Comparison of ENCODE assay signal across 15 cellular contexts in the genomic region with DNA sequence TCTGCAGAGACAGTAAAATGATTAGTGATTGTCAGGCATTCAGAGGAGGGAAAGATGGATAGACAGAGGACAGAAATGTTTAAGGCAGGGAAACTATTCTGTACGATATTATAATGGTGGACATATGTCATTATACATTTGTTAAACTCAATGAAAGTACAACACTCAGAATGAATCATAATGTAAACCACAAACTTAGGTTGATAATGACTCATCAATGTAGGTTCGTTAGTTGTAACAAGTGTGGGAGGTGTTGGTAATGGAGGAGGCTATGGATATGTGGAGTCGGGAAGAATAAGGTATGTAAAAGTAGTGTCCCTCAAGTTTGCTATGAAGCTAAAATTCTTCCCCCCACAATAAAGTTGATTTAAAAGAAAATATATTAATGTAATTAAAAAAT.
DNase-seq lines count a peak whose midpoint lies in the region; ATAC-seq and FAIRE-seq lines count a peak whose summit lies in the region.
"Had no signal": no experiment of that assay in that cellular context is flagged by ENCODE, and none has a peak within 500 bp of the region (broad histone marks: within the 10 kb centered on the region; RNA-seq: fewer than 3 reads in every experiment).

No MANE protein-coding gene starts in this region.

- H3K4me3 ChIP-seq in adipocyte (ENCODE audit: low read length) (no peak overlapping the region), SJCRH30 (no peak overlapping the region)
- H3K4me3 ChIP-seq: lung, spleen, uterus had no signal

- no peak overlapping the region for H3K27ac Mint-ChIP-seq in stimulated activated naive CD8-positive, alpha-beta T cell treated with anti-CD3 and anti-CD28 coated beads, Interleukin-15, amount 100 ng/mL, for 72 hours
- H3K27ac Mint-ChIP-seq: activated CD8-positive, alpha-beta memory T cell treated with anti-CD3 and anti-CD28 coated beads, Interleukin-2, amount 10 ng/mL, durations not matched to agents 7 days and 5 days had no signal

- H3K9me3 ChIP-seq in adipocyte (ENCODE audit: control insufficient read depth, low read length) (no peaks in the 10 kb centered on the region), SJCRH30 (replicated peaks) (no peaks in the 10 kb centered on the region)
- H3K9me3 ChIP-seq: uterus had no signal

- H3K4me3 Mint-ChIP-seq in stimulated activated naive CD8-positive, alpha-beta T cell treated with anti-CD3 and anti-CD28 coated beads, Interleukin-15, amount 100 ng/mL, for 72 hours: no peak overlapping the region
- H3K4me3 Mint-ChIP-seq: activated CD8-positive, alpha-beta memory T cell treated with anti-CD3 and anti-CD28 coated beads, Interleukin-2, amount 10 ng/mL, durations not matched to agents 7 days and 5 days had no signal

- H3K4me1 Mint-ChIP-seq in stimulated activated naive CD8-positive, alpha-beta T cell treated with anti-CD3 and anti-CD28 coated beads, Interleukin-15, amount 100 ng/mL, for 72 hours: no peaks in the 10 kb centered on the region

- DNase-seq in stimulated activated naive CD8-positive, alpha-beta T cell treated with anti-CD3 and anti-CD28 coated beads, Interleukin-15, Interleukin-2, amounts not matched to agents 100 U/mL and 50 U/mL, for 24 hours: no peak
- no peak for DNase-seq in stimulated activated naive CD8-positive, alpha-beta T cell treated with anti-CD3 and anti-CD28 coated beads, Interleukin-15, amount 100 ng/mL, for 72 hours
- peak; percentile 44 for DNase-seq in HT-29 (ENCODE audit: low spot score)
- DNase-seq in adipocyte (ENCODE audit: low read depth): peak; percentile 4
- DNase-seq in urothelium cell line (ENCODE audit: low spot score): peak; percentile 4
- no peak for DNase-seq in NCI-H2029 (lab: John Stamatoyannopoulos, UW)
- DNase-seq in SJCRH30: no peak
- DNase-seq: activated CD8-positive, alpha-beta memory T cell treated with anti-CD3 and anti-CD28 coated beads, Interleukin-2, amount 10 ng/mL, durations not matched to agents 7 days and 5 days; DMS 273 treated with DMSO at 0.1 percent for 48 hours; hippocampal formation; spleen; T1000; uterus had no signal

- no peak overlapping the region for H3K9ac ChIP-seq in adipocyte (ENCODE audit: low read length)

- no peak overlapping the region for H3K27ac ChIP-seq in SJCRH30
- H3K27ac ChIP-seq: spleen, uterus had no signal

- ATAC-seq in stimulated activated naive CD8-positive, alpha-beta T cell treated with anti-CD3 and anti-CD28 coated beads, Interleukin-15, Interleukin-2, amounts not matched to agents 100 U/mL and 50 U/mL, for 24 hours: peak; percentile 43
- no peak for ATAC-seq in stimulated activated naive CD8-positive, alpha-beta T cell treated with anti-CD3 and anti-CD28 coated beads, Interleukin-15, amount 100 ng/mL, for 72 hours
- ATAC-seq in GM19455 (IDR thresholded peaks at IDR 0.05; ENCODE audit: unreplicated experiment): no peak
- ATAC-seq: activated CD8-positive, alpha-beta memory T cell treated with anti-CD3 and anti-CD28 coated beads, Interleukin-2, amount 10 ng/mL, durations not matched to agents 7 days and 5 days had no signal

- H3K36me3 ChIP-seq in adipocyte (ENCODE audit: control insufficient read depth, insufficient read depth, low read length, severe bottlenecking): no peaks in the 10 kb centered on the region
- H3K36me3 ChIP-seq in SJCRH30: no peaks in the 10 kb centered on the region
- H3K36me3 ChIP-seq: spleen, uterus had no signal

- H3K27me3 Mint-ChIP-seq in stimulated activated naive CD8-positive, alpha-beta T cell treated with anti-CD3 and anti-CD28 coated beads, Interleukin-15, amount 100 ng/mL, for 72 hours: no peaks in the 10 kb centered on the region
- H3K27me3 Mint-ChIP-seq: activated CD8-positive, alpha-beta memory T cell treated with anti-CD3 and anti-CD28 coated beads, Interleukin-2, amount 10 ng/mL, durations not matched to agents 7 days and 5 days had no signal

- FAIRE-seq in urothelium cell line (lab: Jason Lieb, UNC): no peak

- no peaks in the 10 kb centered on the region for H3K27me3 ChIP-seq in adipocyte (replicated peaks; ENCODE audit: control insufficient read depth, insufficient read depth, low read length)
- H3K27me3 ChIP-seq in SJCRH30: no peaks in the 10 kb centered on the region
- H3K27me3 ChIP-seq: spleen, uterus had no signal

- H3K4me1 ChIP-seq in adipocyte (ENCODE audit: control insufficient read depth, insufficient read depth, low read length): no peaks in the 10 kb centered on the region
- no peaks in the 10 kb centered on the region for H3K4me1 ChIP-seq in SJCRH30
- H3K4me1 ChIP-seq: spleen, uterus had no signal

- H3K9me3 Mint-ChIP-seq in stimulated activated naive CD8-positive, alpha-beta T cell treated with anti-CD3 and anti-CD28 coated beads, Interleukin-15, amount 100 ng/mL, for 72 hours: peaks cover 0 to 11% of the 10 kb centered on the region in 2 donors

Comparison
In these comparisons a context has a peak if more than half of its experiments do, and no peak if none do; other contexts are left out.
1. DNase-seq: peak in HT-29 (single experiment), adipocyte (single experiment) and urothelium cell line (single experiment); none in stimulated activated naive CD8-positive, alpha-beta T cell treated with anti-CD3 and anti-CD28 coated beads, Interleukin-15, Interleukin-2, amounts not matched to agents 100 U/mL and 50 U/mL, for 24 hours (single experiment), stimulated activated naive CD8-positive, alpha-beta T cell treated with anti-CD3 and anti-CD28 coated beads, Interleukin-15, amount 100 ng/mL, for 72 hours (0 of 2), NCI-H2029 (single experiment) and SJCRH30 (0 of 2).